8 cellular contexts compared by ENCODE assay signal in genomic region chr10:28678687-28679457, GRCh38. TPM values are rescaled to one million over a fixed set of nuclear protein-coding genes. Genes with fewer than 3 reads are reported as not detected.
A peak's percentile ranks its signal among the peaks of the same experiment; 100 is the strongest.
DNase-seq lines count a peak whose midpoint lies in the region; ATAC-seq, FAIRE-seq and TF ChIP-seq lines count a peak whose summit lies in the region.

No MANE protein-coding gene starts in this region.

- TF ChIP-seq CTCF in choroid plexus epithelial cell (conservative IDR thresholded peaks at IDR 0.05; ENCODE audit: low read depth, low read length), result no peak

- H3K4me3 ChIP-seq in GM08714 (ENCODE audit: low read length), result peak overlapping the region; percentile 72; the same call in 1 of the 2 replicates
- peak overlapping the region; percentile 84 for H3K4me3 ChIP-seq in choroid plexus epithelial cell (ENCODE audit: low read depth, low read length)
- H3K4me3 ChIP-seq in mesodermal cell (ENCODE audit: extremely low read depth, insufficient read depth, low read length, poor library complexity, severe bottlenecking), result peak overlapping the region; percentile 100

- ATAC-seq in GM21576 (IDR thresholded peaks at IDR 0.05; ENCODE audit: unreplicated experiment), result no peak

- no peak for TF ChIP-seq POLR2A in GM12891 (IDR thresholded peaks at IDR 0.05; ENCODE audit: low read depth, low read length)

- no peaks in the 10 kb centered on the region for H3K9me3 ChIP-seq in mesodermal cell (ENCODE audit: control insufficient read depth, low read length)

- no peak for FAIRE-seq in GM12891 (lab: Jason Lieb, UNC)

- peak overlapping the region; percentile 96 for H3K27ac ChIP-seq in mesodermal cell (ENCODE audit: low read depth, low read length, severe bottlenecking)

- DNase-seq in NCI-H82 (lab: John Stamatoyannopoulos, UW) (peak; percentile 54), choroid plexus epithelial cell (ENCODE audit: low read depth) (peak; percentile 27), GM12891 (ENCODE audit: insufficient read length, low spot score) (no peak), NCI-H774 (lab: John Stamatoyannopoulos, UW) (no peak)
- DNase-seq in activated CD4-positive, alpha-beta T cell treated with anti-CD3 and anti-CD28 coated beads for 48 hours, result no peak

- WGBS in mesodermal cell (ENCODE audit: insufficient coverage in 2 of 2), 2 experiments, result 0% methylated on average over 4 of the region's 12 CpGs

- peaks cover 17% of the 10 kb centered on the region for H3K4me1 ChIP-seq in mesodermal cell (ENCODE audit: control insufficient read depth, insufficient read depth, low read length, poor library complexity, severe bottlenecking)

- peaks cover 61% of the 10 kb centered on the region for H3K36me3 ChIP-seq in mesodermal cell (ENCODE audit: control insufficient read depth, insufficient read depth, low read length)

TF ChIP-seq in GM12891, 5 proteins besides CTCF, POLR2A, EP300 and RAD21:
- TF ChIP-seq PAX5 (IDR thresholded peaks at IDR 0.05; ENCODE audit: insufficient read depth, low read length, severe bottlenecking) (no peak), POU2F2 (IDR thresholded peaks at IDR 0.05; ENCODE audit: low read depth, low read length) (no peak), POLR2AphosphoS5 (IDR thresholded peaks at IDR 0.05; ENCODE audit: low read depth, low read length) (no peak), TAF1 (IDR thresholded peaks at IDR 0.05; ENCODE audit: low read depth, low read length) (no peak), SPI1 (IDR thresholded peaks at IDR 0.05; ENCODE audit: low read depth, low read length) (no peak)

RNA-seq across cellular contexts. Expression of gene BAMBI, which starts 1.6 kb away (rescaled TPM):
- polyA plus RNA-seq in mesodermal cell (2013, experiment 1 of 2), result 496 TPM
- 515 TPM for polyA plus RNA-seq in mesodermal cell (2013, experiment 2 of 2)
- not detected for polyA plus RNA-seq in GM12891 (2012; ENCODE audit: low read depth, missing spikeins)

Comparison
In these comparisons a context has a peak if more than half of its experiments do, and no peak if none do; other contexts are left out.
1. DNase-seq: peak in NCI-H82 (single experiment) and choroid plexus epithelial cell (single experiment); none in GM12891 (single experiment), activated CD4-positive, alpha-beta T cell treated with anti-CD3 and anti-CD28 coated beads for 48 hours (single experiment) and NCI-H774 (single experiment).
2. Peak in every context shown above with its lines, with median percentiles within 50 percentile points of each other: H3K4me3 ChIP-seq.